ENCODE assay signal across 8 cellular contexts in the genomic region with DNA sequence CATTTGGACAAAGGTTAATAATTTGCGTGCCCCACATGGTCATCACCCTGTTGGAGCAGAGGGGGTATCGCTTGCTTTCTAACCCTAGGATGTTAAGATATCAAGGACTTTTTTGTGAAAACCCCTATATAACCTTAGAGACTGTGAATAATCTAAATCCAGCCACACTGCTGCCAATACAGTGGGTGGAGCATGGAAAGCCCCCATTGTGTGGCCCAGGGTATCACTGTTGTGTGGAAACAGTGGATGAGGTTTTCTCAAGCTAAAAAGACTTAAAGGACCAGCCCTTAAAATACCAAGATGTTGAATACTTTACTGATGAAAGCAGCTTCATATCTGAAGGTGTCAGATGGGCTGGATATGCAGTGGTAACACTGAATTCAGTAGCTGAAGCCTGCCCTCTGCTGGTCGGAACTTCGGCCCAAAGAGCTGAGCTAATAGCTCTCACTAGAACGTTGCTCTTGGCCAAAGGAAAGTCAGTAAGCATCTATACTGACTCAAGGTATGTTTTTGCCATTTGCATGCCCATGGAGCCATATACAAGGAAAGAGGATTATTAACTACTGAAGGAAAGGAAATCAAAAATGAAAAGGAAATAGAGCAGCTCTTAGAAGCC.
DNase-seq lines count a peak whose midpoint lies in the region; ATAC-seq and TF ChIP-seq lines count a peak whose summit lies in the region.

No MANE protein-coding gene starts in this region.

- ATAC-seq in HG03159 (IDR thresholded peaks at IDR 0.05; ENCODE audit: unreplicated experiment) (peak; percentile 49), GM19455 (IDR thresholded peaks at IDR 0.05; ENCODE audit: unreplicated experiment) (no peak)

- peaks cover 10% of the 10 kb centered on the region for H3K9me3 Mint-ChIP-seq in type B pancreatic cell

- H3K27me3 Mint-ChIP-seq in type B pancreatic cell: no peaks in the 10 kb centered on the region

- H3K4me1 ChIP-seq in liver (ENCODE audit: control insufficient read depth in 4 of 4, insufficient read depth in 4 of 4, low read length in 3 of 4): peaks cover 0 to 2% (median 0%) of the 10 kb centered on the region in 4 donors

- H3K4me3 ChIP-seq in liver (ENCODE audit: low read depth in 1 of 3, low read length in 3 of 3): no peak overlapping the region

- no peak overlapping the region for H3K9ac ChIP-seq in liver (ENCODE audit: low read depth in 1 of 2, low read length in 2 of 2)

- DNase-seq in SIG-M5 treated with dmso at 0.1 percent for 504 hours (lab: John Stamatoyannopoulos, UW; ENCODE audit: unreplicated experiment) (peak; percentile 34), SIG-M5 (lab: John Stamatoyannopoulos, UW) (no peak), OCI-M1 (lab: John Stamatoyannopoulos, UW) (peak; percentile 84), caudate nucleus (lab: John Stamatoyannopoulos, UW) (peak in 48 of 61 donors; percentile 1 to 67 (median 20)), type B pancreatic cell (ENCODE audit: extremely low spot score, unreplicated experiment) (peak; percentile 72)

- H3K27me3 ChIP-seq in liver (ENCODE audit: control insufficient read depth in 4 of 4, insufficient read depth in 4 of 4, low read length in 3 of 4): no peaks in the 10 kb centered on the region

- H3K9me3 ChIP-seq in liver (ENCODE audit: control insufficient read depth in 4 of 4, low read length in 3 of 4): no peaks in the 10 kb centered on the region

- H3K4me1 Mint-ChIP-seq in type B pancreatic cell (ENCODE audit: unreplicated experiment): no peaks in the 10 kb centered on the region

- no peaks in the 10 kb centered on the region for H3K36me3 Mint-ChIP-seq in type B pancreatic cell

- no peaks in the 10 kb centered on the region for H3K36me3 ChIP-seq in liver (ENCODE audit: control insufficient read depth in 4 of 4, insufficient read depth in 3 of 4, low read depth in 1 of 4, low read length in 3 of 4)

- H3K27ac ChIP-seq in caudate nucleus (ENCODE audit: low read depth, low read length): no peak overlapping the region
- no peak overlapping the region for H3K27ac ChIP-seq in liver (ENCODE audit: low read depth in 1 of 2, low read length in 2 of 2)

- peak; percentile 83 to 89 for TF ChIP-seq RAD21 in liver (IDR thresholded peaks at IDR 0.05)

- WGBS in liver: 21% methylated on average over 5 of the region's 5 CpGs

- no peak overlapping the region for H3K4me3 Mint-ChIP-seq in type B pancreatic cell

- H3K27ac Mint-ChIP-seq in type B pancreatic cell: no peak overlapping the region

- TF ChIP-seq CTCF in liver (IDR thresholded peaks at IDR 0.05; ENCODE audit: low read depth, low read length, missing input control): peak; percentile 74
- peak; percentile 79 for TF ChIP-seq CTCF in type B pancreatic cell (conservative IDR thresholded peaks at IDR 0.05)

TF ChIP-seq in liver, 16 proteins besides CTCF, POLR2A, EP300 and RAD21:
- no peak for TF ChIP-seq YY1 (IDR thresholded peaks at IDR 0.05)
- TF ChIP-seq, protein P1, sequence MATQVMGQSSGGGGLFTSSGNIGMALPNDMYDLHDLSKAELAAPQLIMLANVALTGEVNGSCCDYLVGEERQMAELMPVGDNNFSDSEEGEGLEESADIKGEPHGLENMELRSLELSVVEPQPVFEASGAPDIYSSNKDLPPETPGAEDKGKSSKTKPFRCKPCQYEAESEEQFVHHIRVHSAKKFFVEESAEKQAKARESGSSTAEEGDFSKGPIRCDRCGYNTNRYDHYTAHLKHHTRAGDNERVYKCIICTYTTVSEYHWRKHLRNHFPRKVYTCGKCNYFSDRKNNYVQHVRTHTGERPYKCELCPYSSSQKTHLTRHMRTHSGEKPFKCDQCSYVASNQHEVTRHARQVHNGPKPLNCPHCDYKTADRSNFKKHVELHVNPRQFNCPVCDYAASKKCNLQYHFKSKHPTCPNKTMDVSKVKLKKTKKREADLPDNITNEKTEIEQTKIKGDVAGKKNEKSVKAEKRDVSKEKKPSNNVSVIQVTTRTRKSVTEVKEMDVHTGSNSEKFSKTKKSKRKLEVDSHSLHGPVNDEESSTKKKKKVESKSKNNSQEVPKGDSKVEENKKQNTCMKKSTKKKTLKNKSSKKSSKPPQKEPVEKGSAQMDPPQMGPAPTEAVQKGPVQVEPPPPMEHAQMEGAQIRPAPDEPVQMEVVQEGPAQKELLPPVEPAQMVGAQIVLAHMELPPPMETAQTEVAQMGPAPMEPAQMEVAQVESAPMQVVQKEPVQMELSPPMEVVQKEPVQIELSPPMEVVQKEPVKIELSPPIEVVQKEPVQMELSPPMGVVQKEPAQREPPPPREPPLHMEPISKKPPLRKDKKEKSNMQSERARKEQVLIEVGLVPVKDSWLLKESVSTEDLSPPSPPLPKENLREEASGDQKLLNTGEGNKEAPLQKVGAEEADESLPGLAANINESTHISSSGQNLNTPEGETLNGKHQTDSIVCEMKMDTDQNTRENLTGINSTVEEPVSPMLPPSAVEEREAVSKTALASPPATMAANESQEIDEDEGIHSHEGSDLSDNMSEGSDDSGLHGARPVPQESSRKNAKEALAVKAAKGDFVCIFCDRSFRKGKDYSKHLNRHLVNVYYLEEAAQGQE (IDR thresholded peaks at IDR 0.05): no peak
- no peak for TF ChIP-seq FOXA1 (IDR thresholded peaks at IDR 0.05)
- TF ChIP-seq SP1 (IDR thresholded peaks at IDR 0.05): no peak
- TF ChIP-seq TAF1 (conservative IDR thresholded peaks at IDR 0.05): no peak
- TF ChIP-seq, protein P2, sequence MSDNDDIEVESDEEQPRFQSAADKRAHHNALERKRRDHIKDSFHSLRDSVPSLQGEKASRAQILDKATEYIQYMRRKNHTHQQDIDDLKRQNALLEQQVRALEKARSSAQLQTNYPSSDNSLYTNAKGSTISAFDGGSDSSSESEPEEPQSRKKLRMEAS (IDR thresholded peaks at IDR 0.05): no peak
- no peak for TF ChIP-seq GABPA (IDR thresholded peaks at IDR 0.05 in 1 of 2, conservative IDR thresholded peaks at IDR 0.05 in 1 of 2)
- TF ChIP-seq FOXA2 (IDR thresholded peaks at IDR 0.05): no peak
- TF ChIP-seq, protein P3, sequence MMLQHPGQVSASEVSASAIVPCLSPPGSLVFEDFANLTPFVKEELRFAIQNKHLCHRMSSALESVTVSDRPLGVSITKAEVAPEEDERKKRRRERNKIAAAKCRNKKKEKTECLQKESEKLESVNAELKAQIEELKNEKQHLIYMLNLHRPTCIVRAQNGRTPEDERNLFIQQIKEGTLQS (IDR thresholded peaks at IDR 0.05): no peak
- TF ChIP-seq HNF4A (conservative IDR thresholded peaks at IDR 0.05): no peak
- no peak for TF ChIP-seq NR2F2 (IDR thresholded peaks at IDR 0.05)
- TF ChIP-seq RXRA (IDR thresholded peaks at IDR 0.05): no peak
